1 cellular context compared by ENCODE assay signal in genomic region chr14:35335388-35336092, GRCh38.
TF ChIP-seq lines count a peak whose summit lies in the region.

No MANE protein-coding gene starts in this region.

TF ChIP-seq in K562, 482 proteins besides CTCF, POLR2A, EP300 and RAD21 (continued from another document):
- TF ChIP-seq TEAD1 (CRISPR knock-in tag; IDR thresholded peaks at IDR 0.05), result no peak
- TF ChIP-seq CGGBP1 (CRISPR knock-in tag; IDR thresholded peaks at IDR 0.05), result no peak
- TF ChIP-seq ZNF778 (CRISPR knock-in tag; IDR thresholded peaks at IDR 0.05), result no peak
TF ChIP-seq in K562: peak in this region for 13.
